9 cellular contexts compared by ENCODE assay signal in the genomic region with DNA sequence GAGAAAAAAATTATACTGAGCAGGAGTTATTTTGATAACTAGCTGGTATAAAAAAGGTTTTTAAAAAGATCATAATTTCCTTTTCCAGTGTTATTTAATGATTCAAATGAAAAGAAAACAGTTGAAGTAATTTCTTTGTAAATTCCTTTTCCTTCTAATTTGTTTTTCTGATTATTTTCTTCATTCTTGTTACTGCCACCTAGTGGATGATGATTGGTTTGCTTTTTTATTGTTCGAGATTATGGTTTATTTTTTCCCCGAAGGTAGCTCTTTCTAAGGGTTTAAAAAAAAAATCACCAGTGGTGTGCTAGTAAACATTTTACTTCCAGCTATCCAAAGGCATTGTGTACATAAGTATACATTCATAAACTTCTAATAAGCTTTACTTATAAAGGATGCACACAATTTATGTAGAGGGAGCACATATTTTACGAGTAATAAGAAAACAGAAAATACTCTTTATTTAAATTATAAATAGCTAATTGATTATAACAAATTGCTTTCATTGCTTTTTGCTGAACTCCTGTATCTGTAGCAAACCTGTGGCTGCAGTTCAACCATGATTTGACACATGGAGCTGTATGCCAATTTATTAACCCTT.
DNase-seq lines count a peak whose midpoint lies in the region; ATAC-seq and TF ChIP-seq lines count a peak whose summit lies in the region.
"Had no signal": no experiment of that assay in that cellular context is flagged by ENCODE, and none has a peak within 500 bp of the region (broad histone marks: within the 10 kb centered on the region; RNA-seq: fewer than 3 reads in every experiment).

No MANE protein-coding gene starts in this region.

- no peak overlapping the region for H3K27ac Mint-ChIP-seq in MCF 10A (ENCODE audit: low read depth, unreplicated experiment)

- no peaks in the 10 kb centered on the region for H3K4me1 ChIP-seq in breast epithelium
- H3K4me1 ChIP-seq in tibial artery: no peaks in the 10 kb centered on the region
- H3K4me1 ChIP-seq: SJSA1 had no signal

- no peaks in the 10 kb centered on the region for H3K36me3 Mint-ChIP-seq in MCF 10A (ENCODE audit: insufficient read depth, unreplicated experiment)

- no peaks in the 10 kb centered on the region for H3K36me3 ChIP-seq in breast epithelium
- H3K36me3 ChIP-seq in tibial artery: no peaks in the 10 kb centered on the region
- H3K36me3 ChIP-seq: SJSA1 had no signal

- H3K9me3 ChIP-seq in breast epithelium: no peaks in the 10 kb centered on the region
- H3K9me3 ChIP-seq in tibial artery: no peaks in the 10 kb centered on the region
- H3K9me3 ChIP-seq: SJSA1 had no signal

- no peak overlapping the region for H3K4me3 Mint-ChIP-seq in MCF 10A (ENCODE audit: unreplicated experiment)

- TF ChIP-seq CTCF in MCF 10A (IDR thresholded peaks at IDR 0.05; ENCODE audit: unreplicated experiment): peak; percentile 18
- no peak for TF ChIP-seq CTCF in breast epithelium (IDR thresholded peaks at IDR 0.05)
- peak; percentile 33 to 57 for TF ChIP-seq CTCF in tibial artery (IDR thresholded peaks at IDR 0.05)

- H3K4me3 ChIP-seq in breast epithelium: peak overlapping the region in 1 of 3 donors; percentile 2
- H3K4me3 ChIP-seq in tibial artery: no peak overlapping the region
- H3K4me3 ChIP-seq: SJSA1 had no signal

- CTCF ChIA-PET in MCF 10A (lab: Yijun Ruan, JAX): interaction anchor here (0.6 to 3.2 kb wide), 52 partner anchors 9 to 1372 kb away, joined by 3 to 31 read pairs (median 4); a partner anchor contains a TSS

- BruUV-seq in MCF 10A (replicated peaks; lab: Mats Ljungman, UMichigan): no TSS peak

- POLR2A ChIA-PET in MCF 10A (lab: Yijun Ruan, JAX): interaction anchor here (1.2 kb wide), 1 partner anchor 13 kb away, joined by 5 read pairs; no protein-coding TSS in a partner anchor

- no peak for ATAC-seq in HG02623 (IDR thresholded peaks at IDR 0.05; ENCODE audit: unreplicated experiment)

- H3K9me3 Mint-ChIP-seq in MCF 10A (ENCODE audit: unreplicated experiment): no peaks in the 10 kb centered on the region

- TF ChIP-seq POLR2A in breast epithelium (IDR thresholded peaks at IDR 0.05): no peak

- no peaks in the 10 kb centered on the region for H3K4me1 Mint-ChIP-seq in MCF 10A (ENCODE audit: insufficient read depth, unreplicated experiment)

- intact Hi-C loops in MCF 10A (cut with micrococcal nuclease): loop anchor here (2.0 kb wide), 1 partner anchor 143 kb away; no protein-coding TSS in a partner anchor
- intact Hi-C loops in breast epithelium (cut with DNase I; ENCODE audit: low total_unique reads): no loop called here
- intact Hi-C loops in tibial artery (cut with DNase I; ENCODE audit: low total_unique reads): no loop called here

- H3K27me3 ChIP-seq in breast epithelium (no peaks in the 10 kb centered on the region), tibial artery (no peaks in the 10 kb centered on the region)

- H3K27me3 Mint-ChIP-seq in MCF 10A (ENCODE audit: insufficient read depth, unreplicated experiment): no peaks in the 10 kb centered on the region

- H3K27ac ChIP-seq in breast epithelium (no peak overlapping the region), tibial artery (no peak overlapping the region)
- H3K27ac ChIP-seq: SJSA1 had no signal

- DNase-seq in MCF 10A (ENCODE audit: unreplicated experiment) (peak; percentile 21), breast epithelium (ENCODE audit: low spot score in 2 of 2) (no peak), RKO (ENCODE audit: low spot score) (peak; percentile 37), fibroblast of peridontal ligament (ENCODE audit: extremely low read depth) (peak; percentile 48), tibial artery (no peak), foreskin melanocyte (no peak)
- no peak for DNase-seq in stimulated activated CD4-positive, alpha-beta T cell treated with anti-CD3 and anti-CD28 coated beads, Interleukin-12 subunit alpha, Interleukin-12 subunit beta, amount 100 ng/mL, for 4 hours

Comparison
In these comparisons a context has a peak if more than half of its experiments do, and no peak if none do; other contexts are left out.
1. DNase-seq: peak in MCF 10A (single experiment), RKO (single experiment) and fibroblast of peridontal ligament (single experiment); none in breast epithelium (0 of 2), tibial artery (0 of 2), foreskin melanocyte (single experiment) and stimulated activated CD4-positive, alpha-beta T cell treated with anti-CD3 and anti-CD28 coated beads, Interleukin-12 subunit alpha, Interleukin-12 subunit beta, amount 100 ng/mL, for 4 hours (single experiment).
2. CTCF ChIP-seq: peak in MCF 10A (single experiment) and tibial artery (2 of 2); none in breast epithelium (0 of 3).